9 cellular contexts compared by ENCODE assay signal in the genomic region with DNA sequence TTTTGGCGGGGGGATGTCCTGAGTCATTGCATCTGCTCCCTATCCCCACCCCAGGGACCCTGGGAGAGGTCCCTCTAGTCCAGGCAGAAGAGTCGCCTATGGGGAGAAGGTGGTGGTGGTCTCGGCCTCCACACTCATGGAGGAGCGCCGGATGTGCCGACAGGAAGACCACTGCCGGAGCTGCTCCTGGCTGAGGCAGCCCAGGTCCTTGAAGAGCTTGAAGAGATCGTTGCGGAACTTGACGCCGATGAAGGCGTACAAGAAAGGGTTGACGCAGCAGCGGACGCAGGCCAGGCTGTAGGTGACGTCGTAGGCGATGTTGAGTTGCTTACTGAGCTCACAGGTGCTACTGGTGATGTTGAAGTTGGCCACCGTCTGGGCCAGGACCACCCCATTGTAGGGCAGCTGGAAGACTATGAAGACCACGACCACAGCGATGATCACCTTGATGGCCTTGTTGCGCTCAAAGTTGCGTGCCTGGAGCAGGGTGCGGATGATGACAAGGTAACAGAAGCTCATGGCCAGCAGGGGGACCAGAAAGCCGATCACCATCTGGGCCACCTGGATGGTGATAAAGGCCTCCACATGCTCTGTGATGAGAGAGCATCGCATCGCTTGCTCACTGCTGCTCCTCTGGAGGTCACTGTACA. TPM values are rescaled to one million over a fixed set of nuclear protein-coding genes. Genes with fewer than 3 reads are reported as not detected.
DNase-seq lines count a peak whose midpoint lies in the region; ATAC-seq and TF ChIP-seq lines count a peak whose summit lies in the region.
"Had no signal": no experiment of that assay in that cellular context is flagged by ENCODE, and none has a peak within 500 bp of the region (broad histone marks: within the 10 kb centered on the region; RNA-seq: fewer than 3 reads in every experiment).

No MANE protein-coding gene starts in this region.

- H3K27ac ChIP-seq in ACC112 (ENCODE audit: low read depth, low read length) (peak overlapping the region; percentile 100), OCI-LY7 (ENCODE audit: low read depth, low read length, poor library complexity, severe bottlenecking) (no peak overlapping the region), colonic mucosa (peak overlapping the region; percentile 77), osteoblast (ENCODE audit: low read depth, low read length) (peak overlapping the region; percentile 100)

- CTCF ChIA-PET in OCI-LY7 (lab: Charles Lee; ENCODE audit: unreplicated experiment), result interaction anchor here (1.0 to 1.1 kb wide), 2 partner anchors 10 to 144 kb away, joined by 3 read pairs; partner anchors contain the start of gene CCR7

- POLR2A ChIA-PET in OCI-LY7 (lab: Charles Lee), result interaction anchor here (1.1 to 1.3 kb wide), 2 partner anchors 17 to 142 kb away, joined by 3 to 4 read pairs; no protein-coding TSS in a partner anchor

- H3K4me1 ChIP-seq in ACC112 (ENCODE audit: control insufficient read depth, insufficient read depth, low read length, unreplicated experiment) (peaks cover 96% of the 10 kb centered on the region), OCI-LY7 (ENCODE audit: insufficient read depth, low read length, poor library complexity, severe bottlenecking) (peaks cover 19% of the 10 kb centered on the region), colonic mucosa (peaks cover 4% of the 10 kb centered on the region), osteoblast (ENCODE audit: insufficient read depth, low read length) (peaks cover 64% of the 10 kb centered on the region)

- H2AFZ ChIP-seq in ACC112 (ENCODE audit: low read length, unreplicated experiment) (no peak overlapping the region), OCI-LY7 (ENCODE audit: low read length) (no peak overlapping the region), osteoblast (ENCODE audit: low read length) (no peak overlapping the region)

- BruUV-seq in OCI-LY7 (replicated peaks; lab: Mats Ljungman, UMichigan), result no TSS peak

- no peaks in the 10 kb centered on the region for H3K9me2 ChIP-seq in OCI-LY7 (ENCODE audit: insufficient read depth, low read length)

- peak overlapping the region; percentile 64 for H3K4me3 ChIP-seq in ACC112 (ENCODE audit: low read depth, low read length)
- no peak overlapping the region for H3K4me3 ChIP-seq in OCI-LY7 (ENCODE audit: low read depth, low read length, poor library complexity, severe bottlenecking)
- H3K4me3 ChIP-seq in colonic mucosa, result no peak overlapping the region
- H3K4me3 ChIP-seq in osteoblast (ENCODE audit: insufficient read depth, low read length), result no peak overlapping the region

- no peak for DNase-seq in OCI-LY7 (ENCODE audit: low spot score)
- DNase-seq in colonic mucosa, result no peak
- DNase-seq in osteoblast (ENCODE audit: insufficient read length, low spot score, missing footprints), result no peak
- DNase-seq in germinal center (ENCODE audit: low spot score), result no peak
- no peak for DNase-seq in glomerular visceral epithelial cell (ENCODE audit: extremely low spot score)
- DNase-seq: COR-L47 had no signal

- intact Hi-C loops in OCI-LY7 (cut with micrococcal nuclease; ENCODE audit: unreplicated experiment), result no loop called here
- intact Hi-C loops in colonic mucosa (cut with DNase I), result no loop called here

- H3K27me3 ChIP-seq in ACC112 (ENCODE audit: insufficient read depth, low read length) (no peaks in the 10 kb centered on the region), colonic mucosa (no peaks in the 10 kb centered on the region), osteoblast (ENCODE audit: insufficient read depth, low read length) (no peaks in the 10 kb centered on the region)

- peak overlapping the region in 1 of 2 donors; percentile 13 for H3K9ac ChIP-seq in colonic mucosa (ENCODE audit: low read depth in 2 of 2, low read length in 2 of 2)

- TF ChIP-seq CTCF in OCI-LY7 (conservative IDR thresholded peaks at IDR 0.05; ENCODE audit: low read length) (no peak), colonic mucosa (IDR thresholded peaks at IDR 0.05) (no peak), osteoblast (IDR thresholded peaks at IDR 0.05; ENCODE audit: extremely low read depth, low read depth, low read length) (no peak)

- peaks cover 37% of the 10 kb centered on the region for H3K79me2 ChIP-seq in ACC112 (ENCODE audit: control insufficient read depth, insufficient read depth, low read length, unreplicated experiment)
- H3K79me2 ChIP-seq in OCI-LY7 (ENCODE audit: insufficient read depth, low read depth, low read length), result no peaks in the 10 kb centered on the region
- peaks cover 5% of the 10 kb centered on the region for H3K79me2 ChIP-seq in osteoblast (ENCODE audit: insufficient read depth, low read length)

- peak overlapping the region; percentile 25; the same call in 1 of the 2 replicates for H3K4me2 ChIP-seq in OCI-LY7 (ENCODE audit: low read length)
- H3K4me2 ChIP-seq in osteoblast (ENCODE audit: insufficient read depth, low read length), result no peak overlapping the region

- H3K9me3 ChIP-seq in OCI-LY7 (ENCODE audit: low read length) (no peaks in the 10 kb centered on the region), colonic mucosa (no peaks in the 10 kb centered on the region), osteoblast (ENCODE audit: low read depth, low read length) (no peaks in the 10 kb centered on the region)

- H4K20me1 ChIP-seq in OCI-LY7 (ENCODE audit: insufficient read depth, low read length) (no peaks in the 10 kb centered on the region), osteoblast (ENCODE audit: insufficient read depth, low read length) (no peaks in the 10 kb centered on the region)

- H3K36me3 ChIP-seq in ACC112 (ENCODE audit: insufficient read depth, low read length) (peaks cover 7% of the 10 kb centered on the region; the same call in 1 of the 2 replicates), OCI-LY7 (ENCODE audit: insufficient read depth, low read length) (no peaks in the 10 kb centered on the region), colonic mucosa (no peaks in the 10 kb centered on the region), osteoblast (ENCODE audit: insufficient read depth, low read length) (no peaks in the 10 kb centered on the region)

- ATAC-seq in GM21515 (IDR thresholded peaks at IDR 0.05; ENCODE audit: unreplicated experiment), result no peak
- no peak for ATAC-seq in HG03196 (IDR thresholded peaks at IDR 0.05; ENCODE audit: unreplicated experiment)

RNA-seq across cellular contexts. Expression of gene CCR7, which starts 10.5 kb away (rescaled TPM):
- 1.8 and 2.3 TPM in 2 replicates for total RNA-seq in OCI-LY7 (2014; rRNA removed; shearing (Covaris generic))
- 0.48 TPM in 1 of 2 replicates, not detected in the other for total RNA-seq in OCI-LY7 (2022)
- total RNA-seq in colonic mucosa, result 1 to 10 TPM in 1 of 2 donors, under 1 TPM in 1; 0.72 to 1.9 TPM
- total RNA-seq in osteoblast, result not detected in 2 replicates

RNA-seq across cellular contexts. Expression of gene TNS4, which starts 53.3 kb away (rescaled TPM):
- total RNA-seq in OCI-LY7 (2014; rRNA removed; shearing (Covaris generic)), result 0.18 and 0.22 TPM in 2 replicates
- total RNA-seq in OCI-LY7 (2022) (0.66 and 0.97 TPM in 2 replicates), colonic mucosa (10 to 100 TPM in 1 of 2 donors, 1 to 10 TPM in 1; 8.8 to 20.4 TPM), osteoblast (under 0.01 and 0.29 TPM in 2 replicates)
